8 cellular contexts compared by ENCODE assay signal in genomic region chr17:42798011-42798382, GRCh38. TPM values are rescaled to one million over a fixed set of nuclear protein-coding genes. Genes with fewer than 3 reads are reported as not detected.
DNase-seq lines count a peak whose midpoint lies in the region; ATAC-seq and TF ChIP-seq lines count a peak whose summit lies in the region.

No MANE protein-coding gene starts in this region.

- TF ChIP-seq CTCF in fibroblast of mammary gland (conservative IDR thresholded peaks at IDR 0.05; ENCODE audit: control insufficient read depth, insufficient read depth, low read depth, low read length) (no peak), psoas muscle (IDR thresholded peaks at IDR 0.05) (no peak)

- H3K27me3 ChIP-seq in SJCRH30 (no peaks in the 10 kb centered on the region), psoas muscle (ENCODE audit: insufficient read depth in 3 of 3, low read length in 2 of 3) (no peaks in the 10 kb centered on the region)

- 0 out of 2 replicates have a peak, but pooled peaks cover 5% of the 10 kb centered on the region for H3K4me1 ChIP-seq in ES-I3 (ENCODE audit: insufficient read depth, low read length)
- peaks cover 7% of the 10 kb centered on the region; the same call in 1 of the 2 replicates for H3K4me1 ChIP-seq in SJCRH30
- H3K4me1 ChIP-seq in psoas muscle = peaks cover 11% of the 10 kb centered on the region

- no peaks in the 10 kb centered on the region for H3K9me3 ChIP-seq in ES-I3 (ENCODE audit: control insufficient read depth, insufficient read depth, low read length)
- no peaks in the 10 kb centered on the region for H3K9me3 ChIP-seq in SJCRH30 (replicated peaks)
- no peaks in the 10 kb centered on the region for H3K9me3 ChIP-seq in psoas muscle

- peak overlapping the region; percentile 92 for H3K9ac ChIP-seq in ES-I3 (ENCODE audit: low read depth, low read length)

- TF ChIP-seq POLR2A in GM18505 (IDR thresholded peaks at IDR 0.05; ENCODE audit: borderline replicate concordance, extremely low read depth, insufficient read depth, insufficient read length) = no peak

- intact Hi-C loops in psoas muscle (cut with DNase I) = no loop called here

- H3K36me3 ChIP-seq in ES-I3 (ENCODE audit: insufficient read depth, low read length) (no peaks in the 10 kb centered on the region), SJCRH30 (no peaks in the 10 kb centered on the region), psoas muscle (ENCODE audit: insufficient read depth in 1 of 2, low read depth in 1 of 2) (peaks cover 0 to 23% of the 10 kb centered on the region in 2 donors)

- ATAC-seq in psoas muscle = peak in 1 of 4 donors; percentile 14
- no peak for ATAC-seq in HG02798 (IDR thresholded peaks at IDR 0.05; ENCODE audit: poor library complexity, unreplicated experiment)
- ATAC-seq in HG03442 (IDR thresholded peaks at IDR 0.05; ENCODE audit: unreplicated experiment) = no peak
- ATAC-seq in GM18505 (IDR thresholded peaks at IDR 0.05; ENCODE audit: unreplicated experiment) = no peak

- H3K27ac ChIP-seq in SJCRH30 (peak overlapping the region; percentile 57), psoas muscle (peak overlapping the region; percentile 88)

- H3K4me3 ChIP-seq in SJCRH30 = peak overlapping the region; percentile 97
- H3K4me3 ChIP-seq in fibroblast of mammary gland (ENCODE audit: control insufficient read depth, low read depth, low read length) = peak overlapping the region; percentile 94
- H3K4me3 ChIP-seq in psoas muscle = peak overlapping the region; percentile 98

- WGBS in psoas muscle, 3 donors = 8 to 11% (median 8%) methylated on average over 10 of the region's 10 CpGs

- DNase-seq in SJCRH30 = no peak
- no peak for DNase-seq in fibroblast of mammary gland (ENCODE audit: low read depth)
- DNase-seq in psoas muscle = no peak
- no peak for DNase-seq in GF-D8 (lab: John Stamatoyannopoulos, UW)

RNA-seq across cellular contexts. Expression of gene COA3, which starts 0.5 kb away (rescaled TPM):
- 105 and 107 TPM in 2 replicates for total RNA-seq in SJCRH30 (2014; rRNA removed; shearing (Covaris generic))
- total RNA-seq in psoas muscle = 10 to 100 TPM; 69.1 to 85.2 (median 83.9) TPM
- polyA plus RNA-seq in psoas muscle = 100 to 1,000 TPM; 126 to 167 (median 130) TPM

RNA-seq across cellular contexts. Expression of gene CNTD1, which starts 0.7 kb away (rescaled TPM):
- total RNA-seq in SJCRH30 (2014; rRNA removed; shearing (Covaris generic)) = 0.10 TPM in 2 replicates
- 1 to 10 TPM in 1 of 4 donors, under 1 TPM in 2, not detected in 1; 0.74 to 1.3 (median 0.79) TPM for total RNA-seq in psoas muscle
- 1 to 10 TPM in 1 of 3 donors, under 1 TPM in 2; 0.24 to 1.0 (median 0.36) TPM for polyA plus RNA-seq in psoas muscle

RNA-seq across cellular contexts. Expression of gene WNK4, which starts 17.6 kb away (rescaled TPM):
- 0.18 and 0.32 TPM in 2 replicates for total RNA-seq in SJCRH30 (2014; rRNA removed; shearing (Covaris generic))
- total RNA-seq in psoas muscle = under 1 TPM in 3 of 4 donors, not detected in 1; 0.08 to 0.30 (median 0.09) TPM
- polyA plus RNA-seq in psoas muscle = under 1 TPM in 1 of 3 donors, not detected in 2; 0.01 TPM

RNA-seq across cellular contexts. Expression of gene VPS25, which starts 24.7 kb away (rescaled TPM):
- 71.0 and 79.3 TPM in 2 replicates for total RNA-seq in SJCRH30 (2014; rRNA removed; shearing (Covaris generic))
- 10 to 100 TPM; 38.6 to 45.2 (median 39.8) TPM for total RNA-seq in psoas muscle
- polyA plus RNA-seq in psoas muscle = 10 to 100 TPM; 46.0 to 73.3 (median 72.8) TPM

RNA-seq across cellular contexts. Expression of gene BECN1, which starts 26.1 kb away (rescaled TPM):
- 62.1 and 62.9 TPM in 2 replicates for total RNA-seq in SJCRH30 (2014; rRNA removed; shearing (Covaris generic))
- total RNA-seq in psoas muscle = 10 to 100 TPM; 45.9 to 85.4 (median 60.6) TPM
- 100 to 1,000 TPM in 1 of 3 donors, 10 to 100 TPM in 2; 54.4 to 150 (median 69.1) TPM for polyA plus RNA-seq in psoas muscle
